8 cellular contexts compared by ENCODE assay signal in the genomic region with DNA sequence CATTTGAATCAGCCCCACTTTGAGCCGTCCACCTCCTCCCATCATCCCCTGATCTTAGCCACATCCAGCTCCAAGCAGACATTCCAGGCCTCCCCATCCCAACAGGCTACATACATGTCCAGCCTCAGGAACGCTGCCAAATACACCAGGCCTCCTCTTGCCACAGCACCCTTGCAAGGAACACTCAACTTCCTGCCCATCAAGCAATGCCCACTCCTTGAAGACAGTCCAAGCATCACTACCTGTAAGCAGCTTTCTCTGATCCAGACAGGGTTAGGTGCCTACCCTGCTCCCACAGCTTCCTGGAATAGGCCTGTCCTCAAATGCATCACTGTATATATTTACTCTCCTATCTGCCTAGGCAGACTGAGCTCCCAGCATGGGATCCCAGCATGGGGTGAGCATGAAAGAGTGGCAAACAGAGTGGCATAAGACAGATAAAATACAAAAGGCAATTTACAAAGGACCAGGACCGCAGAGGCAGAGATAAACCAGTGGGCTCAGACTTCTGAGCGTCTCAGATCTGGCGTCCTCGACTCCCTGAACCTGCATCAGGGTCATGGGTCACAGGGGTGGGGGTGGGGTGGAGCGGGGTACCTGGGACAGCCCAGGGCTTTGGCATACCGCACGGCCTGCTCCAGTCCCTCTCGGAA. TPM values are rescaled to one million over a fixed set of nuclear protein-coding genes. Genes with fewer than 3 reads are reported as not detected.
DNase-seq lines count a peak whose midpoint lies in the region; ATAC-seq, FAIRE-seq and TF ChIP-seq lines count a peak whose summit lies in the region.

No MANE protein-coding gene starts in this region.

- H3K27me3 ChIP-seq in GM12878 (replicated peaks in 1 of 2; ENCODE audit: control insufficient read depth in 2 of 2, insufficient read depth in 2 of 2, low read length in 1 of 2) = no peaks in the 10 kb centered on the region
- no peaks in the 10 kb centered on the region for H3K27me3 ChIP-seq in iPS-18a (ENCODE audit: control insufficient read depth, insufficient read depth, low read length)
- H3K27me3 ChIP-seq in skeletal muscle satellite cell (ENCODE audit: control insufficient read depth, insufficient read depth, low read length) = no peaks in the 10 kb centered on the region
- H3K27me3 ChIP-seq in BE2C = no peaks in the 10 kb centered on the region

- H3K4me3 ChIP-seq in GM12878 (peak overlapping the region; percentile 9; the same call in 1 of the 2 replicates), iPS-18a (ENCODE audit: low read length) (peak overlapping the region; percentile 37), skeletal muscle satellite cell (ENCODE audit: low read length) (peak overlapping the region; percentile 70), BE2C (ENCODE audit: low read depth, low read length) (no peak overlapping the region)

- H3K9ac ChIP-seq in GM12878 (ENCODE audit: control insufficient read depth, insufficient read depth, low read length) (no peak overlapping the region; the same call in 1 of the 2 replicates), iPS-18a (ENCODE audit: low read length) (no peak overlapping the region), skeletal muscle satellite cell (ENCODE audit: low read depth, low read length) (peak overlapping the region; percentile 80)

- DNase-seq in ELF-1 (ENCODE audit: low read depth, low spot score) (peak; percentile 45), NCI-H2029 (lab: John Stamatoyannopoulos, UW) (peak; percentile 53), GM12878 (ENCODE audit: low read depth, low spot score) (no peak), NCI-H1436 (lab: John Stamatoyannopoulos, UW) (no peak), BE2C (no peak)

- TF ChIP-seq CTCF in GM12878 (IDR thresholded peaks at IDR 0.05 in 2 of 3, conservative IDR thresholded peaks at IDR 0.05 in 1 of 3; ENCODE audit: control insufficient read depth in 2 of 3, extremely low read depth in 1 of 3, insufficient read depth in 1 of 3, low read depth in 3 of 3, low read length in 3 of 3) (no peak), BE2C (IDR thresholded peaks at IDR 0.05; ENCODE audit: low read depth, low read length) (no peak)

- POLR2A ChIA-PET in GM12878 (lab: Charles Lee) = interaction anchor here (0.5 to 0.6 kb wide), 2 partner anchors 71 to 102 kb away, joined by 3 read pairs; no protein-coding TSS in a partner anchor

- WGBS in GM12878 (ENCODE audit: insufficient coverage, insufficient replicate concordance, low lambda C conversion rate, missing lambda C conversion rate) = 51% methylated on average over 9 of the region's 10 CpGs

- H3K4me2 ChIP-seq in GM12878 (ENCODE audit: control insufficient read depth, insufficient read depth) (0 out of 2 replicates have a peak overlapping the region, but pooled peaks have one; percentile 55), skeletal muscle satellite cell (ENCODE audit: low read length) (peak overlapping the region; percentile 78)

- H4K20me1 ChIP-seq in GM12878 (ENCODE audit: control insufficient read depth, insufficient read depth) = no peaks in the 10 kb centered on the region

- H3K9me3 ChIP-seq in GM12878 (replicated peaks; ENCODE audit: control insufficient read depth, insufficient read depth, low read length) (no peaks in the 10 kb centered on the region; the same call in 2 of the 3 replicates), iPS-18a (ENCODE audit: control insufficient read depth, low read depth, low read length) (no peaks in the 10 kb centered on the region), skeletal muscle satellite cell (replicated peaks; ENCODE audit: low read length) (no peaks in the 10 kb centered on the region), BE2C (no peaks in the 10 kb centered on the region)

- H3K79me2 ChIP-seq in GM12878 (ENCODE audit: control insufficient read depth, insufficient read depth, low read length) = no peaks in the 10 kb centered on the region

- no peak for FAIRE-seq in GM12878 (lab: Jason Lieb, UNC)

- SMC1A ChIA-PET in GM12878 (lab: Charles Lee; ENCODE audit: uncharacterized antibody, unreplicated experiment) = no interaction called here

- 0 out of 2 replicates have a peak, but pooled peaks have one; percentile 5 for TF ChIP-seq POLR2A in GM12878 (IDR thresholded peaks at IDR 0.05; ENCODE audit: low read depth, low read length)

- CTCF ChIA-PET in GM12878 (lab: Yijun Ruan, JAX) = no interaction called here

- H3K36me3 ChIP-seq in GM12878 (ENCODE audit: control insufficient read depth in 2 of 2, insufficient read depth in 2 of 2, low read length in 1 of 2) (peaks cover 2 to 21% of the 10 kb centered on the region in 2 experiments; a peak in 3 of 4 replicates), iPS-18a (ENCODE audit: control insufficient read depth, low read depth, low read length) (peaks cover 13% of the 10 kb centered on the region), skeletal muscle satellite cell (ENCODE audit: insufficient read depth, low read length) (peaks cover 38% of the 10 kb centered on the region), BE2C (no peaks in the 10 kb centered on the region)

- H2AFZ ChIP-seq in GM12878 (ENCODE audit: control insufficient read depth, low read depth, low read length) = peak overlapping the region; percentile 87; the same call in 1 of the 2 replicates

- RAD21 ChIA-PET in GM12878 (lab: Charles Lee; ENCODE audit: unreplicated experiment) = interaction anchor here (1.9 kb wide), 1 partner anchor 311 kb away, joined by 7 read pairs; no protein-coding TSS in a partner anchor

- in situ Hi-C loops in GM12878 (cut with MboI) = no loop called here

- no TSS peak for BruUV-seq in GM12878 (replicated peaks; lab: Mats Ljungman, UMichigan)

- peak; percentile 9 for ATAC-seq in GM12878
- ATAC-seq in GM21737 (IDR thresholded peaks at IDR 0.05; ENCODE audit: unreplicated experiment) = no peak

- peaks cover 7% of the 10 kb centered on the region for H3K4me1 ChIP-seq in GM12878 (ENCODE audit: control insufficient read depth, insufficient read depth, low read length)
- H3K4me1 ChIP-seq in iPS-18a (ENCODE audit: control insufficient read depth, low read depth, low read length) = peaks cover 19% of the 10 kb centered on the region
- H3K4me1 ChIP-seq in skeletal muscle satellite cell (ENCODE audit: control insufficient read depth, insufficient read depth, low read length) = peaks cover 22% of the 10 kb centered on the region
- no peaks in the 10 kb centered on the region for H3K4me1 ChIP-seq in BE2C

- H3K27ac ChIP-seq in GM12878 (ENCODE audit: control insufficient read depth, insufficient read depth) = no peak overlapping the region
- H3K27ac ChIP-seq in iPS-18a (ENCODE audit: low read length) = no peak overlapping the region

- no peak for TF ChIP-seq RAD21 in GM12878 (IDR thresholded peaks at IDR 0.05; ENCODE audit: insufficient read depth, low read depth, low read length)

- TF ChIP-seq EP300 in GM12878 (IDR thresholded peaks at IDR 0.05; ENCODE audit: borderline replicate concordance in 1 of 2, control insufficient read depth in 1 of 2, low read depth in 2 of 2, low read length in 2 of 2) = no peak

- intact Hi-C loops in GM12878 (cut with micrococcal nuclease; ENCODE audit: unreplicated experiment) = no loop called here

TF ChIP-seq in GM12878, 131 proteins besides CTCF, POLR2A, EP300 and RAD21:
- TF ChIP-seq NR2F1 (conservative IDR thresholded peaks at IDR 0.05) = peak; percentile 71; the same call in 1 of the 2 replicates
- no peak for TF ChIP-seq ZNF24 (IDR thresholded peaks at IDR 0.05)
TF ChIP-seq in GM12878: peak in this region for 1.

RNA-seq across cellular contexts. Expression of gene HYI, which starts 0.8 kb away (rescaled TPM):
- total RNA-seq in GM12878 (2013; cell fraction: nucleolus; rRNA removed) = 10.2 and 14.2 TPM in 2 replicates
- total RNA-seq in GM12878 (2014; rRNA removed) = 2.9 and 5.6 TPM in 2 replicates
- total RNA-seq in GM12878 (2014; rRNA removed; fragmentation: Illumina TruSeq; extraction: Trizol) = 1.6 and 2.0 TPM in 2 replicates
- 5.3 and 5.5 TPM in 2 replicates for total RNA-seq in GM12878 (2021)
- 17.0 TPM for polyA plus RNA-seq in GM12878 (2011; ENCODE audit: low read depth)
- polyA plus RNA-seq in GM12878 (2011; rRNA removed) = 0.46 and 0.69 TPM in 2 replicates
- 0.70 and 0.78 TPM in 2 replicates for polyA plus RNA-seq in GM12878 (2011; cell fraction: cytosol; rRNA removed)
- polyA plus RNA-seq in GM12878 (2011; cell fraction: nucleus; rRNA removed) = 2.4 and 2.6 TPM in 2 replicates
- polyA plus RNA-seq in GM12878 (2012) = 7.6 and 15.5 TPM in 2 replicates
- 1.3 and 1.9 TPM in 2 replicates for polyA plus RNA-seq in GM12878 (2014; fragmentation: Illumina TruSeq; extraction: Trizol)
- under 1 TPM; 0.27 TPM for polyA plus RNA-seq in GM12878 (2014; fragmentation: Nextera tagmentation; extraction: Ambion mirVana)
- 5.4 and 7.5 TPM in 2 replicates for polyA plus RNA-seq in GM12878 (2014; rRNA removed)
- polyA plus RNA-seq in GM12878 (2016; fragmentation: Nextera tagmentation; extraction: Ambion mirVana) = 1 to 10 TPM; 2.1 to 2.4 TPM
- polyA minus RNA-seq in GM12878 (2011; rRNA and poly(A)+ RNA removed) = 1.4 TPM in 1 of 2 replicates, not detected in the other
- not detected in 2 replicates for polyA minus RNA-seq in GM12878 (2011; cell fraction: cytosol; rRNA and poly(A)+ RNA removed)
- 0.29 and 0.73 TPM in 2 replicates for polyA minus RNA-seq in GM12878 (2011; cell fraction: nucleus; rRNA and poly(A)+ RNA removed)
- total RNA-seq in skeletal muscle satellite cell (2012; rRNA removed) = 6.8 and 10.6 TPM in 2 replicates
- 16.4 TPM for polyA plus RNA-seq in BE2C (2012; ENCODE audit: insufficient read depth, insufficient read length, low read depth)

Comparison
In these comparisons a context has a peak if more than half of its experiments do, and no peak if none do; other contexts are left out.
1. DNase-seq: peak in ELF-1 (single experiment) and NCI-H2029 (single experiment); none in GM12878 (single experiment), NCI-H1436 (single experiment) and BE2C (single experiment).